ENCODE assay signal across 1 cellular context in genomic region chr6:37210313-37210898, GRCh38.
TF ChIP-seq lines count a peak whose summit lies in the region.

No MANE protein-coding gene starts in this region.

TF ChIP-seq in HEK293, 187 proteins besides CTCF, POLR2A, EP300 and RAD21 (continued from another document):
- TF ChIP-seq REST (tag by site-specific recombination; IDR thresholded peaks at IDR 0.05) (no peak), ZNF16 (tag by site-specific recombination; IDR thresholded peaks at IDR 0.05; ENCODE audit: low read depth) (no peak), INSM2 (tag by site-specific recombination; IDR thresholded peaks at IDR 0.05) (no peak), ZNF488 (tag by site-specific recombination; IDR thresholded peaks at IDR 0.05) (no peak), ZNF175 (tag by site-specific recombination; IDR thresholded peaks at IDR 0.05) (no peak), ZNF426 (tag by site-specific recombination; IDR thresholded peaks at IDR 0.05) (no peak)
